16 cellular contexts compared by ENCODE assay signal in the genomic region with DNA sequence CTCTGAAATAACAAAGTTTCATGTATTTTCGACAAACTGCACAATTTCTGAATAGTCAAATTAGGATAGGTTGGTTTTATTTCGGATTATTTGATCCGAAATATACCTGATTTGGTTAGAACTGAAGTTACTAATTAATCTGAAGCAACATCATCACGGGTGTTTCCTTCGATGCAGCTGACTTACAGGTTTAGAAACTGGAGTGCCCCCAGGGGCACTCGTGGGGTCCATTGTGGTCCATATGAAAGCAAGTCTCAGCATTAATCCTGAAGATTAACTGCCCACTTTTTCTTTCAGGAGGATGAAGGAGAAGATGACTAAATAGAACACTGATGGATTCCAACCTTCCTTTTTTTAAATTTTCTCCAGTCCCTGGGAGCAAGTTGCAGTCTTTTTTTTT. TPM values are rescaled to one million over a fixed set of nuclear protein-coding genes. Genes with fewer than 3 reads are reported as not detected.
DNase-seq lines count a peak whose midpoint lies in the region; ATAC-seq and TF ChIP-seq lines count a peak whose summit lies in the region.
"Had no signal": no experiment of that assay in that cellular context is flagged by ENCODE, and none has a peak within 500 bp of the region (broad histone marks: within the 10 kb centered on the region; RNA-seq: fewer than 3 reads in every experiment).

No MANE protein-coding gene starts in this region.

- H3K27ac Mint-ChIP-seq in activated naive CD8-positive, alpha-beta T cell treated with anti-CD3 and anti-CD28 coated beads for 36 hours: peak overlapping the region; percentile 42
- H3K27ac Mint-ChIP-seq in activated CD4-positive, alpha-beta T cell treated with anti-CD3 and anti-CD28 coated beads, Interleukin-2, amount 10 ng/mL, durations not matched to agents 7 days and 5 days: no peak overlapping the region

- peaks cover 19% of the 10 kb centered on the region for H3K4me1 ChIP-seq in left ventricle myocardium inferior
- H3K4me1 ChIP-seq: HAP-1 had no signal

- H3K4me3 Mint-ChIP-seq in activated naive CD8-positive, alpha-beta T cell treated with anti-CD3 and anti-CD28 coated beads for 36 hours: no peak overlapping the region
- H3K4me3 Mint-ChIP-seq in activated CD4-positive, alpha-beta T cell treated with anti-CD3 and anti-CD28 coated beads, Interleukin-2, amount 10 ng/mL, durations not matched to agents 7 days and 5 days: no peak overlapping the region

- no peak overlapping the region for H3K4me3 ChIP-seq in left ventricle myocardium inferior
- H3K4me3 ChIP-seq: HAP-1 had no signal

- H3K27me3 Mint-ChIP-seq in activated naive CD8-positive, alpha-beta T cell treated with anti-CD3 and anti-CD28 coated beads for 36 hours: peaks cover 4% of the 10 kb centered on the region
- no peaks in the 10 kb centered on the region for H3K27me3 Mint-ChIP-seq in activated CD4-positive, alpha-beta T cell treated with anti-CD3 and anti-CD28 coated beads, Interleukin-2, amount 10 ng/mL, durations not matched to agents 7 days and 5 days

- H3K9me3 ChIP-seq in left ventricle myocardium inferior (replicated peaks): no peaks in the 10 kb centered on the region
- H3K9me3 ChIP-seq: HAP-1 had no signal

- CTCF ChIA-PET in activated CD4-positive, alpha-beta T cell treated with anti-CD3 and anti-CD28 coated beads, Interleukin-2, amount 10 ng/mL, durations not matched to agents 7 days and 5 days (lab: Charles Lee): interaction anchor here (3.0 to 3.2 kb wide), 2 partner anchors 8 to 124 kb away, joined by 13 to 14 read pairs; a partner anchor contains a TSS

- no peaks in the 10 kb centered on the region for H3K9me3 Mint-ChIP-seq in activated naive CD8-positive, alpha-beta T cell treated with anti-CD3 and anti-CD28 coated beads for 36 hours
- H3K9me3 Mint-ChIP-seq in activated CD4-positive, alpha-beta T cell treated with anti-CD3 and anti-CD28 coated beads, Interleukin-2, amount 10 ng/mL, durations not matched to agents 7 days and 5 days: no peaks in the 10 kb centered on the region

- no peak overlapping the region for H3K27ac ChIP-seq in left ventricle myocardium inferior (replicated peaks)
- H3K27ac ChIP-seq: C4-2B, KMS-11 had no signal

- POLR2A ChIA-PET in activated CD4-positive, alpha-beta T cell treated with anti-CD3 and anti-CD28 coated beads, Interleukin-2, amount 10 ng/mL, durations not matched to agents 7 days and 5 days (lab: Charles Lee): no interaction called here

- ATAC-seq in left ventricle myocardium superior: no peak
- ATAC-seq in HG03108 (IDR thresholded peaks at IDR 0.05; ENCODE audit: unreplicated experiment): peak; percentile 36

- H3K36me3 Mint-ChIP-seq in activated naive CD8-positive, alpha-beta T cell treated with anti-CD3 and anti-CD28 coated beads for 36 hours: peaks cover 51% of the 10 kb centered on the region
- peaks cover 47% of the 10 kb centered on the region for H3K36me3 Mint-ChIP-seq in activated CD4-positive, alpha-beta T cell treated with anti-CD3 and anti-CD28 coated beads, Interleukin-2, amount 10 ng/mL, durations not matched to agents 7 days and 5 days (ENCODE audit: low read depth)

- intact Hi-C loops in left ventricle myocardium superior (cut with micrococcal nuclease): no loop called here
- intact Hi-C loops in left ventricle myocardium inferior (cut with micrococcal nuclease): no loop called here

- H3K27me3 ChIP-seq in left ventricle myocardium inferior (ENCODE audit: low read depth): no peaks in the 10 kb centered on the region

- DNase-seq in left ventricle myocardium superior: peak; percentile 3
- DNase-seq in left ventricle myocardium inferior: no peak
- DNase-seq in activated naive CD8-positive, alpha-beta T cell treated with anti-CD3 and anti-CD28 coated beads for 36 hours: no peak
- no peak for DNase-seq in HuH-7 (ENCODE audit: low spot score)
- no peak for DNase-seq in activated CD4-positive, alpha-beta T cell treated with anti-CD3 and anti-CD28 coated beads, Interleukin-2, amount 10 ng/mL, durations not matched to agents 7 days and 5 days
- no peak for DNase-seq in NCI-H1436 (lab: John Stamatoyannopoulos, UW)
- DNase-seq: NCI-H1417, NCI-H187 treated with DMSO at 0.1 percent for 48 hours, NCI-H226, NCI-H524, NCI-H82, RPMI8226 had no signal

- H3K36me3 ChIP-seq in left ventricle myocardium inferior: peaks cover 38% of the 10 kb centered on the region

- TF ChIP-seq CTCF in left ventricle myocardium inferior (IDR thresholded peaks at IDR 0.05; ENCODE audit: borderline replicate concordance): no peak

- H3K4me1 Mint-ChIP-seq in activated naive CD8-positive, alpha-beta T cell treated with anti-CD3 and anti-CD28 coated beads for 36 hours: peaks cover 29% of the 10 kb centered on the region
- peaks cover 20% of the 10 kb centered on the region for H3K4me1 Mint-ChIP-seq in activated CD4-positive, alpha-beta T cell treated with anti-CD3 and anti-CD28 coated beads, Interleukin-2, amount 10 ng/mL, durations not matched to agents 7 days and 5 days

RNA-seq across cellular contexts. Expression of a gene that starts 5.3 kb away (rescaled TPM):
- 201 TPM for total RNA-seq in left ventricle myocardium superior
- 168 TPM for total RNA-seq in left ventricle myocardium inferior
- 100 to 1,000 TPM; 953 to 971 TPM for total RNA-seq in activated naive CD8-positive, alpha-beta T cell treated with anti-CD3 and anti-CD28 coated beads for 36 hours
- total RNA-seq in activated CD4-positive, alpha-beta T cell treated with anti-CD3 and anti-CD28 coated beads, Interleukin-2, amount 10 ng/mL, durations not matched to agents 7 days and 5 days: 100 to 1,000 TPM; 476 to 482 TPM

RNA-seq across cellular contexts. Expression of a gene that starts 8.0 kb away (rescaled TPM):
- total RNA-seq in left ventricle myocardium superior (5.9 TPM), left ventricle myocardium inferior (6.3 TPM)
- total RNA-seq in activated naive CD8-positive, alpha-beta T cell treated with anti-CD3 and anti-CD28 coated beads for 36 hours: 1 to 10 TPM; 7.2 to 7.8 TPM
- total RNA-seq in activated CD4-positive, alpha-beta T cell treated with anti-CD3 and anti-CD28 coated beads, Interleukin-2, amount 10 ng/mL, durations not matched to agents 7 days and 5 days: 1 to 10 TPM; 8.2 to 9.1 TPM

RNA-seq across cellular contexts. Expression of a gene that starts 29.6 kb away (rescaled TPM):
- total RNA-seq in left ventricle myocardium superior (5.7 TPM), left ventricle myocardium inferior (6.3 TPM)
- total RNA-seq in activated naive CD8-positive, alpha-beta T cell treated with anti-CD3 and anti-CD28 coated beads for 36 hours: 10 to 100 TPM; 47.1 to 52.6 TPM
- total RNA-seq in activated CD4-positive, alpha-beta T cell treated with anti-CD3 and anti-CD28 coated beads, Interleukin-2, amount 10 ng/mL, durations not matched to agents 7 days and 5 days: 10 to 100 TPM; 86.3 to 91.5 TPM

RNA-seq across cellular contexts. Expression of a gene that starts 37.7 kb away (rescaled TPM):
- 36.8 TPM for total RNA-seq in left ventricle myocardium superior
- 32.7 TPM for total RNA-seq in left ventricle myocardium inferior
- total RNA-seq in activated naive CD8-positive, alpha-beta T cell treated with anti-CD3 and anti-CD28 coated beads for 36 hours: 10 to 100 TPM; 34.3 to 38.1 TPM
- total RNA-seq in activated CD4-positive, alpha-beta T cell treated with anti-CD3 and anti-CD28 coated beads, Interleukin-2, amount 10 ng/mL, durations not matched to agents 7 days and 5 days: 10 to 100 TPM; 60.6 to 68.3 TPM
